11 cellular contexts compared by ENCODE assay signal in the genomic region with DNA sequence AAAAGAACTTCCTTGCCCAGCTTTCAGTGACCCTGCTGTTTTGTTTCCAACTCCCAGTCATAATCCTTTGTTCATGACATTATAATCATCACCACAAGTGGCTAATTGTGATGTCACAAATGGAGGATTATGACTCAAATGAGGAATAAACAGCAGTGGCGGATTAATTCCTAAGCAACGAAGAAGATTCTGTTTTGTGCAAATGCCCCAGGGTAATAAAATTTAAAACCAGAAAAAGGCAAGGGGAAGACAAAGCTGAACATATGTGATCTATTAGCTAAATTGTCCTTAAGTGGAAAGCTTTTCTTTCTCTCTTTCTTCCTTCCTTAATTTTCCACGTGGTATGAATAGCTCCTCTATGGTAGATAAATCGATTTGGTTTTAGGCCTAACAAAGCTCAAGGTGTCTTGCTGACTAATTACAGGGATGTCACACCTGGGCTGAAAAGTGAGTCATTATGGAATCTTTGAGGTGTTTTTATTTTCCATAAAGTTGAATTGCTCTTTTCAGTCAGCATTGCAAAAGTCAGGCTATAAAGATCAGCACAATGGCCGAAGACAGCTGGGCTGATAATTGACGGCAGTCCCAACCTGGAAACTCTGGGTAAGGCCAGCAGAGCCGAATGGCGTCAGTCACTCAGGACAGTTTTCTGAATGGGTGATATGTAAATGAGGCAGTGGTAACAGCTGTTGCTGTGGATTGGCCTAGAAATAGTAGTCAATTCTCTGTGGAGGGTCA.
DNase-seq lines count a peak whose midpoint lies in the region; ATAC-seq and TF ChIP-seq lines count a peak whose summit lies in the region.
"Had no signal": no experiment of that assay in that cellular context is flagged by ENCODE, and none has a peak within 500 bp of the region (broad histone marks: within the 10 kb centered on the region; RNA-seq: fewer than 3 reads in every experiment).

No MANE protein-coding gene starts in this region.

- peak overlapping the region; percentile 95 for H3K27ac Mint-ChIP-seq in HFFc6
- H3K27ac Mint-ChIP-seq: B cell had no signal

- H3K36me3 ChIP-seq in WERI-Rb-1 = no peaks in the 10 kb centered on the region
- H3K36me3 ChIP-seq: uterus had no signal

- TF ChIP-seq CTCF in HFFc6 (IDR thresholded peaks at IDR 0.05) = no peak
- no peak for TF ChIP-seq CTCF in WERI-Rb-1 (IDR thresholded peaks at IDR 0.05; ENCODE audit: low read depth, low read length)

- peaks cover 1% of the 10 kb centered on the region; the same call in 1 of the 2 replicates for H3K27me3 Mint-ChIP-seq in HFFc6 (ENCODE audit: insufficient read depth)
- H3K27me3 Mint-ChIP-seq: B cell had no signal

- H3K4me3 Mint-ChIP-seq in HFFc6 = peak overlapping the region; percentile 40; the same call in 1 of the 2 replicates
- H3K4me3 Mint-ChIP-seq: B cell had no signal

- DNase-seq in AG08395 (ENCODE audit: low spot score) (peak; percentile 68), HFFc6 (peak; percentile 93), WERI-Rb-1 (peak; percentile 58), left colon (no peak), NCI-H187 treated with DMSO at 0.1 percent for 48 hours (lab: John Stamatoyannopoulos, UW) (no peak), NCI-H2107 (lab: John Stamatoyannopoulos, UW) (no peak), middle frontal gyrus (ENCODE audit: extremely low spot score, low spot score) (no peak)
- DNase-seq: SW 1271, uterus had no signal

- peaks cover 72% of the 10 kb centered on the region for H3K4me1 Mint-ChIP-seq in HFFc6 (ENCODE audit: low read depth)
- H3K4me1 Mint-ChIP-seq: B cell had no signal

- intact Hi-C loops in left colon (cut with DNase I, micrococcal nuclease) = no loop called here

- peak overlapping the region; percentile 7; the same call in 1 of the 2 replicates for H3K4me3 ChIP-seq in WERI-Rb-1 (ENCODE audit: low read depth, low read length)
- H3K4me3 ChIP-seq: uterus had no signal

- H3K9me3 ChIP-seq in WERI-Rb-1 (ENCODE audit: severe bottlenecking) = no peaks in the 10 kb centered on the region
- H3K9me3 ChIP-seq: uterus had no signal

- no peaks in the 10 kb centered on the region for H3K9me3 Mint-ChIP-seq in HFFc6

- H3K27me3 ChIP-seq in WERI-Rb-1 (ENCODE audit: insufficient read depth, low read depth, severe bottlenecking) = no peaks in the 10 kb centered on the region
- H3K27me3 ChIP-seq: uterus had no signal

- no peaks in the 10 kb centered on the region; the same call in 1 of the 2 replicates for H3K36me3 Mint-ChIP-seq in HFFc6 (ENCODE audit: low read depth)

- ATAC-seq in left colon (peak; percentile 54), GM21737 (IDR thresholded peaks at IDR 0.05; ENCODE audit: unreplicated experiment) (no peak)

- H3K27ac ChIP-seq in WERI-Rb-1 = peak overlapping the region; percentile 83
- H3K27ac ChIP-seq: uterus had no signal

Comparison
In these comparisons a context has a peak if more than half of its experiments do, and no peak if none do; other contexts are left out.
1. DNase-seq: peak in AG08395 (single experiment), HFFc6 (single experiment) and WERI-Rb-1 (single experiment); none in left colon (0 of 2), NCI-H187 treated with DMSO at 0.1 percent for 48 hours (single experiment), NCI-H2107 (single experiment) and middle frontal gyrus (single experiment).